Comparison of ENCODE assay signal across 1 cellular context in genomic region chr2:68932392-68932791, GRCh38.
TF ChIP-seq lines count a peak whose summit lies in the region.

No MANE protein-coding gene starts in this region.

TF ChIP-seq in HCT116, 20 proteins besides CTCF, POLR2A, EP300 and RAD21 (continued from another document):
- TF ChIP-seq REST (IDR thresholded peaks at IDR 0.05; ENCODE audit: low read depth) (no peak), TCF7L2 (IDR thresholded peaks at IDR 0.05; ENCODE audit: borderline replicate concordance, extremely low read depth, insufficient read depth, insufficient read length) (no peak), SP1 (IDR thresholded peaks at IDR 0.05; ENCODE audit: low read depth) (no peak), SRF (IDR thresholded peaks at IDR 0.05; ENCODE audit: low read depth) (no peak), MAX (IDR thresholded peaks at IDR 0.05) (no peak), ZNF274 (IDR thresholded peaks at IDR 0.05; ENCODE audit: low read depth, low read length) (no peak), JUND (IDR thresholded peaks at IDR 0.05) (no peak), ZFX (IDR thresholded peaks at IDR 0.05) (no peak), YY1 (IDR thresholded peaks at IDR 0.05; ENCODE audit: extremely low read depth, insufficient replicate concordance, low read depth, low read length) (no peak), CEBPB (IDR thresholded peaks at IDR 0.05; ENCODE audit: low read depth) (no peak)
